Comparison of ENCODE assay signal across 12 cellular contexts in the genomic region with DNA sequence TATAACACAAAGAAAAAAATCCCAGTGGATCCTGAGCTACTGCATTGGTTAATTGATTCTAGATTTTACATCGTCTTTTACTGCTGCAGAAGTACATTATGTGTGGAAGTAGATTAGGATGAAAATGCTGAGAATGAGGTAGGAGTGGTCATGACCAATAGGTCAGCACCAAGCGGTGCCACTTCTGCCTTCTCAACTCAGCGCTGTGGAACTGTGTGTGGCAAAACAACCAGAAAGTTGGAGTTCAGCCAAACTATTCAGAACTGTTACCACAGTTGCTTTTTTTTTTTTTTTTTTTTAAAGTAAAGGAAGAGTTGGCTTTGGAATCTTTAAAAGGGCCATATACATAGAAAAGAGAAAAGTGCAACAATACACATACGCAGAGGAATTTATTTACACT. TPM values are rescaled to one million over a fixed set of nuclear protein-coding genes. Genes with fewer than 3 reads are reported as not detected.
A peak's percentile ranks its signal among the peaks of the same experiment; 100 is the strongest.
DNase-seq lines count a peak whose midpoint lies in the region.
"Had no signal": no experiment of that assay in that cellular context is flagged by ENCODE, and none has a peak within 500 bp of the region (broad histone marks: within the 10 kb centered on the region; RNA-seq: fewer than 3 reads in every experiment).

No MANE protein-coding gene starts in this region.

- H3K4me3 ChIP-seq in SJCRH30 (no peak overlapping the region), Karpas-422 (ENCODE audit: low read length) (no peak overlapping the region)
- H3K4me3 ChIP-seq: tibial artery had no signal

- H3K9me3 Mint-ChIP-seq in activated naive CD4-positive, alpha-beta T cell treated with anti-CD3 and anti-CD28 coated beads for 36 hours: no peaks in the 10 kb centered on the region
- H3K9me3 Mint-ChIP-seq: dendritic cell treated with granulocyte-macrophage colony-stimulating factor and Interleukin-4, amounts not matched to agents 40 ng/mL and 50 ng/mL, for 4 days had no signal

- intact Hi-C loops in activated naive CD4-positive, alpha-beta T cell treated with anti-CD3 and anti-CD28 coated beads for 36 hours (cut with micrococcal nuclease): no loop called here

- H3K27me3 Mint-ChIP-seq in activated naive CD4-positive, alpha-beta T cell treated with anti-CD3 and anti-CD28 coated beads for 36 hours (ENCODE audit: low read depth): no peaks in the 10 kb centered on the region
- H3K27me3 Mint-ChIP-seq: activated CD8-positive, alpha-beta memory T cell treated with anti-CD3 and anti-CD28 coated beads, Interleukin-2, amount 10 ng/mL, durations not matched to agents 7 days and 5 days; dendritic cell treated with granulocyte-macrophage colony-stimulating factor and Interleukin-4, amounts not matched to agents 40 ng/mL and 50 ng/mL, for 4 days had no signal

- no peaks in the 10 kb centered on the region for H3K79me2 ChIP-seq in Karpas-422 (ENCODE audit: low read length)

- no peak overlapping the region for H3K9ac ChIP-seq in Karpas-422 (ENCODE audit: low read length)

- peak; percentile 0 for DNase-seq in NCI-H2196 (lab: John Stamatoyannopoulos, UW; ENCODE audit: unreplicated experiment)
- no peak for DNase-seq in NCI-H2196 treated with DMSO at 0.1 percent for 48 hours (lab: John Stamatoyannopoulos, UW; ENCODE audit: unreplicated experiment)
- peak; percentile 72 to 82 for DNase-seq in SJCRH30
- peak; percentile 19 for DNase-seq in globus pallidus (ENCODE audit: low spot score)
- peak; percentile 50 for DNase-seq in smooth muscle cell of the brain vasculature (ENCODE audit: low read depth, low spot score)
- no peak for DNase-seq in activated naive CD4-positive, alpha-beta T cell treated with Interleukin-2 at 50 U/mL for 16 hours
- DNase-seq in activated naive CD4-positive, alpha-beta T cell treated with anti-CD3 and anti-CD28 coated beads for 36 hours: no peak
- DNase-seq in Karpas-422: no peak
- DNase-seq: activated CD8-positive, alpha-beta memory T cell treated with anti-CD3 and anti-CD28 coated beads, Interleukin-2, amount 10 ng/mL, durations not matched to agents 7 days and 5 days; tibial artery had no signal

- CTCF ChIA-PET in activated naive CD4-positive, alpha-beta T cell treated with anti-CD3 and anti-CD28 coated beads for 36 hours (lab: Charles Lee): interaction anchor here (0.5 kb wide), 1 partner anchor 987 kb away, joined by 5 read pairs; no protein-coding TSS in a partner anchor

- H3K9me3 ChIP-seq in SJCRH30 (replicated peaks) (no peaks in the 10 kb centered on the region), Karpas-422 (ENCODE audit: low read length) (no peaks in the 10 kb centered on the region)
- H3K9me3 ChIP-seq: tibial artery had no signal

- no peak overlapping the region for H2AFZ ChIP-seq in Karpas-422 (ENCODE audit: low read length)

- H3K27ac Mint-ChIP-seq in activated naive CD4-positive, alpha-beta T cell treated with anti-CD3 and anti-CD28 coated beads for 36 hours: no peak overlapping the region
- H3K27ac Mint-ChIP-seq: activated CD8-positive, alpha-beta memory T cell treated with anti-CD3 and anti-CD28 coated beads, Interleukin-2, amount 10 ng/mL, durations not matched to agents 7 days and 5 days; dendritic cell treated with granulocyte-macrophage colony-stimulating factor and Interleukin-4, amounts not matched to agents 40 ng/mL and 50 ng/mL, for 4 days had no signal

- no peak overlapping the region for H3K4me2 ChIP-seq in Karpas-422 (ENCODE audit: low read depth, low read length, poor library complexity, severe bottlenecking)

- no peak overlapping the region for H3K4me3 Mint-ChIP-seq in activated naive CD4-positive, alpha-beta T cell treated with anti-CD3 and anti-CD28 coated beads for 36 hours
- H3K4me3 Mint-ChIP-seq: activated CD8-positive, alpha-beta memory T cell treated with anti-CD3 and anti-CD28 coated beads, Interleukin-2, amount 10 ng/mL, durations not matched to agents 7 days and 5 days; dendritic cell treated with granulocyte-macrophage colony-stimulating factor and Interleukin-4, amounts not matched to agents 40 ng/mL and 50 ng/mL, for 4 days had no signal

- H3K4me1 Mint-ChIP-seq in activated naive CD4-positive, alpha-beta T cell treated with anti-CD3 and anti-CD28 coated beads for 36 hours (ENCODE audit: low read depth): peaks cover 7% of the 10 kb centered on the region

- H3K36me3 Mint-ChIP-seq in activated naive CD4-positive, alpha-beta T cell treated with anti-CD3 and anti-CD28 coated beads for 36 hours (ENCODE audit: low read depth): peaks cover 5% of the 10 kb centered on the region
- H3K36me3 Mint-ChIP-seq: activated CD8-positive, alpha-beta memory T cell treated with anti-CD3 and anti-CD28 coated beads, Interleukin-2, amount 10 ng/mL, durations not matched to agents 7 days and 5 days had no signal

- H3K4me1 ChIP-seq in SJCRH30 (peaks cover 9% of the 10 kb centered on the region), Karpas-422 (ENCODE audit: low read length) (no peaks in the 10 kb centered on the region)
- H3K4me1 ChIP-seq: tibial artery had no signal

- H3K27me3 ChIP-seq in SJCRH30: no peaks in the 10 kb centered on the region
- H3K27me3 ChIP-seq in Karpas-422 (ENCODE audit: low read length): no peaks in the 10 kb centered on the region
- H3K27me3 ChIP-seq: tibial artery had no signal

- no peaks in the 10 kb centered on the region for H4K20me1 ChIP-seq in Karpas-422 (ENCODE audit: insufficient read depth, low read depth, low read length)

- H3K27ac ChIP-seq in SJCRH30 (no peak overlapping the region), Karpas-422 (ENCODE audit: low read length) (no peak overlapping the region)
- H3K27ac ChIP-seq: RWPE1, tibial artery had no signal

- H3K9me2 ChIP-seq in Karpas-422 (replicated peaks; ENCODE audit: insufficient read depth, low read length): no peaks in the 10 kb centered on the region

- H3K36me3 ChIP-seq in SJCRH30 (no peaks in the 10 kb centered on the region; the same call in 1 of the 2 replicates), Karpas-422 (ENCODE audit: insufficient read depth, low read length) (no peaks in the 10 kb centered on the region)
- H3K36me3 ChIP-seq: tibial artery had no signal

RNA-seq across cellular contexts. Expression of a gene that starts 24.2 kb away (rescaled TPM):
- total RNA-seq in SJCRH30 (2014; rRNA removed; shearing (Covaris generic)): 0.41 and 0.91 TPM in 2 replicates
- under 1 TPM; 0.24 to 0.27 TPM for total RNA-seq in activated naive CD4-positive, alpha-beta T cell treated with anti-CD3 and anti-CD28 coated beads for 36 hours
- 0.94 and 3.3 TPM in 2 replicates for total RNA-seq in Karpas-422 (2014; rRNA removed; shearing (Covaris generic); ENCODE audit: low replicate concordance)

Comparison
In these comparisons a context has a peak if more than half of its experiments do, and no peak if none do; other contexts are left out.
1. DNase-seq: peak in NCI-H2196 (single experiment), SJCRH30 (2 of 2), globus pallidus (single experiment) and smooth muscle cell of the brain vasculature (single experiment); none in NCI-H2196 treated with DMSO at 0.1 percent for 48 hours (single experiment), activated naive CD4-positive, alpha-beta T cell treated with Interleukin-2 at 50 U/mL for 16 hours (single experiment), activated naive CD4-positive, alpha-beta T cell treated with anti-CD3 and anti-CD28 coated beads for 36 hours (single experiment) and Karpas-422 (single experiment).